ENCODE assay signal across 19 cellular contexts in genomic region chr1:51726544-51727225, GRCh38.
DNase-seq lines count a peak whose midpoint lies in the region; ATAC-seq and TF ChIP-seq lines count a peak whose summit lies in the region.
"Had no signal": no experiment of that assay in that cellular context is flagged by ENCODE, and none has a peak within 500 bp of the region (broad histone marks: within the 10 kb centered on the region; RNA-seq: fewer than 3 reads in every experiment).

No MANE protein-coding gene starts in this region.

- TF ChIP-seq EP300 in transverse colon (IDR thresholded peaks at IDR 0.05; ENCODE audit: low read depth) = no peak

- H3K4me3 Mint-ChIP-seq in activated naive CD8-positive, alpha-beta T cell = no peak overlapping the region
- no peak overlapping the region for H3K4me3 Mint-ChIP-seq in activated naive CD8-positive, alpha-beta T cell treated with anti-CD3 and anti-CD28 coated beads for 36 hours
- peak overlapping the region; percentile 46 for H3K4me3 Mint-ChIP-seq in neural crest cell
- H3K4me3 Mint-ChIP-seq: GM23338 had no signal

- H3K9me3 Mint-ChIP-seq in activated naive CD8-positive, alpha-beta T cell (ENCODE audit: low read depth) = no peaks in the 10 kb centered on the region
- no peaks in the 10 kb centered on the region for H3K9me3 Mint-ChIP-seq in activated naive CD8-positive, alpha-beta T cell treated with anti-CD3 and anti-CD28 coated beads for 36 hours
- no peaks in the 10 kb centered on the region for H3K9me3 Mint-ChIP-seq in neural crest cell
- H3K9me3 Mint-ChIP-seq: GM23338 had no signal

- no peaks in the 10 kb centered on the region for H3K27me3 Mint-ChIP-seq in activated naive CD8-positive, alpha-beta T cell
- no peaks in the 10 kb centered on the region for H3K27me3 Mint-ChIP-seq in activated naive CD8-positive, alpha-beta T cell treated with anti-CD3 and anti-CD28 coated beads for 36 hours
- H3K27me3 Mint-ChIP-seq in neural crest cell (ENCODE audit: low read depth) = peaks cover 6% of the 10 kb centered on the region

- peaks cover 0 to 25% (median 13%) of the 10 kb centered on the region in 4 donors for H3K4me1 ChIP-seq in transverse colon

- H3K9me3 ChIP-seq in transverse colon = no peaks in the 10 kb centered on the region
- H3K9me3 ChIP-seq: A549; BLaER1 treated with 17β-estradiol and CSF1 and Interleukin-3, amounts not matched to agents 10 nM and 100 nM; SJSA1 had no signal

- H3K36me3 ChIP-seq in transverse colon = no peaks in the 10 kb centered on the region
- H3K36me3 ChIP-seq: BLaER1 treated with 17β-estradiol and CSF1 and Interleukin-3, amounts not matched to agents 10 nM and 100 nM had no signal

- H3K4me3 ChIP-seq in transverse colon = no peak overlapping the region
- H3K4me3 ChIP-seq: A549; BLaER1 treated with 17β-estradiol and CSF1 and Interleukin-3, amounts not matched to agents 10 nM and 100 nM; GM23338; SJSA1 had no signal

- H3K27ac Mint-ChIP-seq in activated naive CD8-positive, alpha-beta T cell = peak overlapping the region; percentile 16
- no peak overlapping the region for H3K27ac Mint-ChIP-seq in activated naive CD8-positive, alpha-beta T cell treated with anti-CD3 and anti-CD28 coated beads for 36 hours
- no peak overlapping the region for H3K27ac Mint-ChIP-seq in neural crest cell (ENCODE audit: unreplicated experiment)
- H3K27ac Mint-ChIP-seq: GM23338 had no signal

- no peaks in the 10 kb centered on the region for H3K27me3 ChIP-seq in transverse colon
- H3K27me3 ChIP-seq: BLaER1 treated with 17β-estradiol and CSF1 and Interleukin-3, amounts not matched to agents 10 nM and 100 nM; SJSA1 had no signal

- in situ Hi-C loops in GM13976 (cut with MboI; ENCODE audit: low sequenced_read_pairs, unreplicated experiment) = no loop called here
- in situ Hi-C loops in transverse colon (cut with MboI; ENCODE audit: low pct_ligation_motif_present in 1 of 4, low pct_unique_long_range_greater_than_20kb in 1 of 4, low sequenced_read_pairs in 3 of 4) = no loop called here

- TF ChIP-seq CTCF in GM13976 (IDR thresholded peaks at IDR 0.05; ENCODE audit: borderline replicate concordance, control extremely low read depth, extremely low read depth, insufficient read depth, missing control alignments) (no peak), neural crest cell (conservative IDR thresholded peaks at IDR 0.05) (no peak), transverse colon (IDR thresholded peaks at IDR 0.05) (no peak)

- ATAC-seq in HG02852 (IDR thresholded peaks at IDR 0.05; ENCODE audit: unreplicated experiment) = no peak
- ATAC-seq: A549, GM23338, HCT116 had no signal

- 78 to 79% methylated on average over 2 of the region's 2 CpGs for WGBS in transverse colon (ENCODE audit: low coverage in 1 of 2), 2 donors

- intact Hi-C loops in transverse colon (cut with DNase I; ENCODE audit: low total_unique reads) = no loop called here

- no peak overlapping the region for H3K27ac ChIP-seq in transverse colon
- H3K27ac ChIP-seq: A549; BLaER1 treated with 17β-estradiol and CSF1 and Interleukin-3, amounts not matched to agents 10 nM and 100 nM; SJSA1 had no signal

- no peak for TF ChIP-seq POLR2A in transverse colon (IDR thresholded peaks at IDR 0.05)

- no peaks in the 10 kb centered on the region for H3K36me3 Mint-ChIP-seq in activated naive CD8-positive, alpha-beta T cell
- H3K36me3 Mint-ChIP-seq in activated naive CD8-positive, alpha-beta T cell treated with anti-CD3 and anti-CD28 coated beads for 36 hours = no peaks in the 10 kb centered on the region
- H3K36me3 Mint-ChIP-seq in neural crest cell (ENCODE audit: low read depth) = no peaks in the 10 kb centered on the region

- DNase-seq in activated naive CD8-positive, alpha-beta T cell treated with anti-CD3 and anti-CD28 coated beads for 36 hours = no peak
- DNase-seq in GM13976 (ENCODE audit: low spot score) (peak; percentile 47), MV-4-11 (lab: John Stamatoyannopoulos, UW) (peak; percentile 43), neural crest cell (ENCODE audit: low read depth, low spot score) (no peak), DMS79 (lab: John Stamatoyannopoulos, UW) (no peak), transverse colon (no peak)
- DNase-seq: DMS 273 treated with DMSO at 0.1 percent for 48 hours, KBM-7, NCI-H187 treated with DMSO at 0.1 percent for 48 hours, NCI-H345, NCI-H526 treated with DMSO at 0.1 percent for 48 hours, T-helper 2 cell had no signal

- H3K4me1 Mint-ChIP-seq in activated naive CD8-positive, alpha-beta T cell (ENCODE audit: low read depth) = peaks cover 28% of the 10 kb centered on the region
- H3K4me1 Mint-ChIP-seq in activated naive CD8-positive, alpha-beta T cell treated with anti-CD3 and anti-CD28 coated beads for 36 hours = peaks cover 34% of the 10 kb centered on the region
- H3K4me1 Mint-ChIP-seq in neural crest cell = peaks cover 19% of the 10 kb centered on the region

Comparison
In these comparisons a context has a peak if more than half of its experiments do, and no peak if none do; other contexts are left out.
1. DNase-seq: peak in GM13976 (single experiment) and MV-4-11 (single experiment); none in activated naive CD8-positive, alpha-beta T cell treated with anti-CD3 and anti-CD28 coated beads for 36 hours (single experiment), neural crest cell (single experiment), DMS79 (single experiment) and transverse colon (single experiment).